ENCODE assay signal across 20 cellular contexts in the genomic region with DNA sequence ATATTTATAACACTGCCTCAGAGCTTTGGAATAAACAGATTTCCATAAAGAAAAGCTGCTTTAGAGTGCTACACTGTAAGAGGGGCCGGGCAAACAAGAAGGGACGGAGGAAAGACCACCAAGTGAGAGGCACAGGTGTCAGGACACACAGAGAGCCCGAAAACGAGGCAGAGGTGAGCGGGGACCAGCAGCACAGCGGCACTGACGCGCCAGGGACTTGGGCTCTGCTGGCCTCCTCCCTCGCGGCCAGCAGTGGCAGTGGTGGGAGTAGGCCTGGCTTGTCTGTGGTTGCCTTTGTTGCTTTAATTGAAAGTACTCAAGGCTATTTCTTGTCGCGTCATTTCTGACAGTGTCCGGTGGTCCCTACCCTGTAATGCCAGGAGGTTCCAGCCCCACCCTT.
"Had no signal": no experiment of that assay in that cellular context is flagged by ENCODE, and none has a peak within 500 bp of the region (broad histone marks: within the 10 kb centered on the region; RNA-seq: fewer than 3 reads in every experiment).

No MANE protein-coding gene starts in this region.

- H3K27me3 ChIP-seq: body of pancreas, foreskin keratinocyte, left lung, sigmoid colon, transverse colon, vagina had no signal

- H3K4me3 Mint-ChIP-seq: activated CD4-positive, alpha-beta memory T cell treated with anti-CD3 and anti-CD28 coated beads for 36 hours; activated CD4-positive, alpha-beta T cell treated with anti-CD3 and anti-CD28 coated beads for 36 hours; activated naive CD8-positive, alpha-beta T cell; activated T-helper 1 cell treated with anti-CD3 and anti-CD28 coated beads, Interleukin-12 subunit alpha, Interleukin-12 subunit beta, Interleukin-2, Interleukin-4 antibody, amounts not matched to agents 30 ng/mL and 10 ng/mL and 1 ng/mL, durations not matched to agents 14 hours and 24 hours and 36 hours; T-helper 2 cell treated with Interferon-gamma antibody and Interleukin-4, amounts not matched to agents 5 μg/mL and 100 μg/mL, for 36 hours; WTC11 had no signal

- H3K9me3 Mint-ChIP-seq: activated CD4-positive, alpha-beta memory T cell treated with anti-CD3 and anti-CD28 coated beads for 36 hours; activated T-helper 1 cell treated with anti-CD3 and anti-CD28 coated beads, Interleukin-12 subunit alpha, Interleukin-12 subunit beta, Interleukin-2, Interleukin-4 antibody, amounts not matched to agents 30 ng/mL and 10 ng/mL and 1 ng/mL, durations not matched to agents 14 hours and 24 hours and 36 hours; T-helper 2 cell treated with Interferon-gamma antibody and Interleukin-4, amounts not matched to agents 5 μg/mL and 100 μg/mL, for 36 hours; WTC11 had no signal

- H3K4me3 ChIP-seq: body of pancreas, left lung, psoas muscle, sigmoid colon, transverse colon, vagina had no signal

- ATAC-seq: activated CD4-positive, alpha-beta T cell treated with anti-CD3 and anti-CD28 coated beads for 36 hours; body of pancreas; foreskin keratinocyte; left lung; psoas muscle; WTC11 had no signal

- DNase-seq: activated CD4-positive, alpha-beta memory T cell treated with anti-CD3 and anti-CD28 coated beads for 36 hours; activated CD4-positive, alpha-beta T cell treated with anti-CD3 and anti-CD28 coated beads for 36 hours; activated T-cell treated with anti-CD3 and anti-CD28 coated beads for 4 hours; amniotic stem cell; body of pancreas; caudate nucleus; foreskin keratinocyte; hypothalamus; islet precursor cell; left lung; sigmoid colon; stimulated activated naive CD4-positive, alpha-beta T cell treated with Interleukin-2 at 50 U/mL for 16 hours; substantia nigra; transverse colon had no signal

- H3K27me3 Mint-ChIP-seq: activated CD4-positive, alpha-beta memory T cell treated with anti-CD3 and anti-CD28 coated beads for 36 hours; activated CD4-positive, alpha-beta T cell treated with anti-CD3 and anti-CD28 coated beads for 36 hours; activated naive CD8-positive, alpha-beta T cell had no signal

- H3K36me3 ChIP-seq: left lung, sigmoid colon, transverse colon, vagina had no signal

- H3K27ac Mint-ChIP-seq: activated CD4-positive, alpha-beta memory T cell treated with anti-CD3 and anti-CD28 coated beads for 36 hours; activated CD4-positive, alpha-beta T cell treated with anti-CD3 and anti-CD28 coated beads for 36 hours; activated naive CD8-positive, alpha-beta T cell; activated T-helper 1 cell treated with anti-CD3 and anti-CD28 coated beads, Interleukin-12 subunit alpha, Interleukin-12 subunit beta, Interleukin-2, Interleukin-4 antibody, amounts not matched to agents 30 ng/mL and 10 ng/mL and 1 ng/mL, durations not matched to agents 14 hours and 24 hours and 36 hours; WTC11 had no signal

- H3K27ac ChIP-seq: body of pancreas, foreskin keratinocyte, left lung, psoas muscle, sigmoid colon, transverse colon, vagina had no signal

- H3K36me3 Mint-ChIP-seq: activated CD4-positive, alpha-beta memory T cell treated with anti-CD3 and anti-CD28 coated beads for 36 hours had no signal

- H3K9me3 ChIP-seq: body of pancreas, left lung, psoas muscle, sigmoid colon, transverse colon, vagina had no signal
